19 cellular contexts compared by ENCODE assay signal in the genomic region with DNA sequence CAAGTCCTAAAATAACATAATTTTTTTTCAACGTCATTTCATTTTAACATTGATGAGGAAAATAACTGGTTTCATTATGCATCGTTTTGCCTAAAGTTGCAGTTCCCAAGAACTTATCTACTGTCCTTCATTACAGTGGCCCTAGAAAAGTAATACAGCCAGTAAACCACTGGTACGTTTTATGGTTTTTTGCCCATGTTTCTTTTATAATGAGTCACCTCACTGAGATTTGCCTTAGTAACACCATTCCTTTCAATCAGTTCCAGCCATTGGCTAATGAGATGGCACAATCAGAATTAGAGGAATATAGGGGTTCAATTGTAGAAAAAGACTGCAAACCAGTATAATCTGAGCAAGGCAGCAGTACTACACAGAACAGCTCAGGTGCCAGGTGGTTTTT.
DNase-seq lines count a peak whose midpoint lies in the region; ATAC-seq lines count a peak whose summit lies in the region.
"Had no signal": no experiment of that assay in that cellular context is flagged by ENCODE, and none has a peak within 500 bp of the region (broad histone marks: within the 10 kb centered on the region; RNA-seq: fewer than 3 reads in every experiment).

No MANE protein-coding gene starts in this region.

- H3K9me3 ChIP-seq in adipocyte (ENCODE audit: control insufficient read depth, low read length), result no peaks in the 10 kb centered on the region

- H3K4me1 Mint-ChIP-seq in stimulated activated naive CD8-positive, alpha-beta T cell treated with anti-CD3 and anti-CD28 coated beads, Interleukin-15, amount 100 ng/mL, for 72 hours, result no peaks in the 10 kb centered on the region
- H3K4me1 Mint-ChIP-seq: CD8-positive, alpha-beta memory T cell had no signal

- H3K36me3 ChIP-seq in adipocyte (ENCODE audit: control insufficient read depth, insufficient read depth, low read length, severe bottlenecking), result no peaks in the 10 kb centered on the region
- H3K36me3 ChIP-seq: BLaER1 treated with 17β-estradiol and CSF1 and Interleukin-3, amounts not matched to agents 10 nM and 100 nM had no signal

- H3K9me3 Mint-ChIP-seq in stimulated activated naive CD8-positive, alpha-beta T cell treated with anti-CD3 and anti-CD28 coated beads, Interleukin-15, amount 100 ng/mL, for 72 hours, result peaks cover 0 to 14% of the 10 kb centered on the region in 2 donors

- H3K4me1 ChIP-seq in adipocyte (ENCODE audit: control insufficient read depth, insufficient read depth, low read length), result peaks cover 1% of the 10 kb centered on the region
- H3K4me1 ChIP-seq: BLaER1 treated with 17β-estradiol and CSF1 and Interleukin-3, amounts not matched to agents 10 nM and 100 nM had no signal

- H3K27me3 Mint-ChIP-seq in stimulated activated naive CD8-positive, alpha-beta T cell treated with anti-CD3 and anti-CD28 coated beads, Interleukin-15, amount 100 ng/mL, for 72 hours, result no peaks in the 10 kb centered on the region
- H3K27me3 Mint-ChIP-seq: CD8-positive, alpha-beta memory T cell had no signal

- no peak overlapping the region for H3K27ac Mint-ChIP-seq in stimulated activated naive CD8-positive, alpha-beta T cell treated with anti-CD3 and anti-CD28 coated beads, Interleukin-15, amount 100 ng/mL, for 72 hours
- H3K27ac Mint-ChIP-seq: CD8-positive, alpha-beta memory T cell had no signal

- no peak overlapping the region for H3K9ac ChIP-seq in adipocyte (ENCODE audit: low read length)
- H3K9ac ChIP-seq: BLaER1 treated with 17β-estradiol and CSF1 and Interleukin-3, amounts not matched to agents 10 nM and 100 nM had no signal

- no peak overlapping the region for H3K4me3 ChIP-seq in adipocyte (ENCODE audit: low read length)
- H3K4me3 ChIP-seq: BLaER1 treated with 17β-estradiol and CSF1 and Interleukin-3, amounts not matched to agents 10 nM and 100 nM; K562 had no signal

- no peak overlapping the region for H3K4me3 Mint-ChIP-seq in stimulated activated naive CD8-positive, alpha-beta T cell treated with anti-CD3 and anti-CD28 coated beads, Interleukin-15, amount 100 ng/mL, for 72 hours
- H3K4me3 Mint-ChIP-seq: CD8-positive, alpha-beta memory T cell had no signal

- ATAC-seq in stimulated activated naive CD8-positive, alpha-beta T cell treated with anti-CD3 and anti-CD28 coated beads, Interleukin-15, amount 100 ng/mL, for 72 hours, result no peak
- no peak for ATAC-seq in GM21367 (IDR thresholded peaks at IDR 0.05; ENCODE audit: unreplicated experiment)
- ATAC-seq: K562 had no signal

- H3K27me3 ChIP-seq in adipocyte (replicated peaks; ENCODE audit: control insufficient read depth, insufficient read depth, low read length), result no peaks in the 10 kb centered on the region
- H3K27me3 ChIP-seq: BLaER1 treated with 17β-estradiol and CSF1 and Interleukin-3, amounts not matched to agents 10 nM and 100 nM had no signal

- DNase-seq in AG20443 (ENCODE audit: low spot score), result peak; percentile 22
- peak; percentile 21 for DNase-seq in HCEC 1CT
- peak; percentile 8 for DNase-seq in adipocyte (ENCODE audit: low read depth)
- DNase-seq in fibroblast of peridontal ligament (ENCODE audit: extremely low read depth), result peak; percentile 35
- no peak for DNase-seq in stimulated activated naive CD8-positive, alpha-beta T cell treated with anti-CD3 and anti-CD28 coated beads, Interleukin-15, amount 100 ng/mL, for 72 hours
- DNase-seq in NOMO-1 (lab: John Stamatoyannopoulos, UW; ENCODE audit: unreplicated experiment in 2 of 2), result no peak
- DNase-seq: CD8-positive, alpha-beta memory T cell; DMS53; MV-4-11; NCI-H1417; NCI-H187; NCI-H2107; NCI-H2227 treated with DMSO at 0.1 percent for 48 hours; NCI-H524; NCI-H82; RPMI8226 had no signal

Comparison
In these comparisons a context has a peak if more than half of its experiments do, and no peak if none do; other contexts are left out.
1. DNase-seq: peak in AG20443 (single experiment), HCEC 1CT (single experiment), adipocyte (single experiment) and fibroblast of peridontal ligament (single experiment); none in stimulated activated naive CD8-positive, alpha-beta T cell treated with anti-CD3 and anti-CD28 coated beads, Interleukin-15, amount 100 ng/mL, for 72 hours (0 of 2) and NOMO-1 (0 of 2).